20 cellular contexts compared by ENCODE assay signal in genomic region chr12:132146772-132147422, GRCh38. TPM values are rescaled to one million over a fixed set of nuclear protein-coding genes. Genes with fewer than 3 reads are reported as not detected.
DNase-seq lines count a peak whose midpoint lies in the region; ATAC-seq and TF ChIP-seq lines count a peak whose summit lies in the region.
"Had no signal": no experiment of that assay in that cellular context is flagged by ENCODE, and none has a peak within 500 bp of the region (broad histone marks: within the 10 kb centered on the region; RNA-seq: fewer than 3 reads in every experiment).

No MANE protein-coding gene starts in this region.

- no peak overlapping the region for H3K14ac ChIP-seq in mesenchymal stem cell (ENCODE audit: low read length in 2 of 2)

- no peak overlapping the region for H2BK15ac ChIP-seq in mesenchymal stem cell (ENCODE audit: low read depth, poor library complexity, severe bottlenecking)

- H3K27ac Mint-ChIP-seq in T-cell, result no peak overlapping the region

- whole genome bisulfite sequencing in mesenchymal stem cell, result 95% methylated on average over 19 of the region's 19 CpGs

- no peaks in the 10 kb centered on the region for H3K27me3 ChIP-seq in left ventricle myocardium inferior (ENCODE audit: low read depth)
- no peaks in the 10 kb centered on the region for H3K27me3 ChIP-seq in right atrium auricular region
- H3K27me3 ChIP-seq in mesenchymal stem cell (ENCODE audit: control insufficient read depth in 1 of 2, insufficient read depth in 1 of 2, low read length in 2 of 2), result no peaks in the 10 kb centered on the region
- no peaks in the 10 kb centered on the region for H3K27me3 ChIP-seq in upper lobe of right lung
- H3K27me3 ChIP-seq: right lobe of liver, transverse colon had no signal

- H3K36me3 ChIP-seq in left ventricle myocardium inferior, result peaks cover 30% of the 10 kb centered on the region
- H3K36me3 ChIP-seq in right atrium auricular region, result peaks cover 5% of the 10 kb centered on the region
- peaks cover 14 to 52% of the 10 kb centered on the region in 2 experiments for H3K36me3 ChIP-seq in mesenchymal stem cell (ENCODE audit: control insufficient read depth in 1 of 2, insufficient read depth in 2 of 2, low read depth in 1 of 2, low read length in 2 of 2)
- peaks cover 14% of the 10 kb centered on the region for H3K36me3 ChIP-seq in upper lobe of right lung

- H3K4me1 ChIP-seq in left ventricle myocardium inferior (peaks cover 34% of the 10 kb centered on the region), right atrium auricular region (peaks cover 0 to 24% of the 10 kb centered on the region in 2 donors), mesenchymal stem cell (ENCODE audit: control insufficient read depth, insufficient read depth, low read depth, low read length) (peaks cover 31% of the 10 kb centered on the region), upper lobe of right lung (peaks cover 18% of the 10 kb centered on the region)

- H3K4me1 Mint-ChIP-seq in T-cell, result peaks cover 29 to 37% (median 31%) of the 10 kb centered on the region in 3 donors

- no peak overlapping the region for H3K18ac ChIP-seq in mesenchymal stem cell (ENCODE audit: low read depth in 1 of 2, low read length in 2 of 2)

- no peak overlapping the region for H3K4me3 ChIP-seq in left ventricle myocardium inferior
- H3K4me3 ChIP-seq in right atrium auricular region, result no peak overlapping the region
- H3K4me3 ChIP-seq in mesenchymal stem cell (ENCODE audit: insufficient read depth in 1 of 2, low read depth in 1 of 2, low read length in 2 of 2), result no peak overlapping the region
- H3K4me3 ChIP-seq in upper lobe of right lung, result no peak overlapping the region
- H3K4me3 ChIP-seq: mucosa of descending colon, right lobe of liver, transverse colon had no signal

- no peak overlapping the region for H3K4ac ChIP-seq in mesenchymal stem cell (ENCODE audit: low read depth in 1 of 2, low read length in 2 of 2)

- peaks cover 57% of the 10 kb centered on the region for H3K79me1 ChIP-seq in mesenchymal stem cell (replicated peaks; ENCODE audit: low read length, poor library complexity, severe bottlenecking)

- no peak for ATAC-seq in T-cell (replicated peaks in 1 of 4)
- ATAC-seq in upper lobe of right lung, result no peak
- ATAC-seq in GM18870 (IDR thresholded peaks at IDR 0.05; ENCODE audit: unreplicated experiment), result no peak
- ATAC-seq: activated T-cell treated with anti-CD3 and anti-CD28 coated beads, Interleukin-2, amount 50 U/mL, for 4 hours; mucosa of descending colon; right lobe of liver; stimulated activated naive CD8-positive, alpha-beta T cell treated with anti-CD3 and anti-CD28 coated beads, Interleukin-15, Interleukin-2, amounts not matched to agents 100 U/mL and 50 U/mL, for 24 hours had no signal

- H2BK120ac ChIP-seq in mesenchymal stem cell (ENCODE audit: low read depth, low read length), result no peak overlapping the region

- H2BK12ac ChIP-seq in mesenchymal stem cell (ENCODE audit: low read length in 2 of 2), result no peak overlapping the region

- H3K36me3 Mint-ChIP-seq in T-cell, result peaks cover 5% of the 10 kb centered on the region

- H3K9me3 Mint-ChIP-seq in T-cell, result no peaks in the 10 kb centered on the region
- H3K9me3 Mint-ChIP-seq: activated T-cell treated with anti-CD3 and anti-CD28 coated beads, Interleukin-2, amount 50 U/mL, for 4 hours had no signal

- H3K9ac ChIP-seq in mesenchymal stem cell (ENCODE audit: low read length), result no peak overlapping the region

- intact Hi-C loops in left ventricle myocardium inferior (cut with micrococcal nuclease) (no loop called here), upper lobe of right lung (cut with DNase I) (no loop called here)

- CTCF ChIA-PET in T-cell (lab: Charles Lee), result no interaction called here

- no peak overlapping the region for H3K4me2 ChIP-seq in mesenchymal stem cell (ENCODE audit: low read length, poor library complexity, severe bottlenecking)

- no peak overlapping the region for H2AFZ ChIP-seq in mesenchymal stem cell (ENCODE audit: low read depth, low read length)

- POLR2A ChIA-PET in T-cell (lab: Charles Lee), result no interaction called here

- H3K27ac ChIP-seq in left ventricle myocardium inferior (replicated peaks), result no peak overlapping the region
- H3K27ac ChIP-seq in right atrium auricular region, result no peak overlapping the region
- no peak overlapping the region for H3K27ac ChIP-seq in mesenchymal stem cell (ENCODE audit: low read length, poor library complexity, severe bottlenecking)
- H3K27ac ChIP-seq in upper lobe of right lung, result no peak overlapping the region
- H3K27ac ChIP-seq: right lobe of liver, transverse colon had no signal

- DNase-seq in left ventricle myocardium inferior (peak; percentile 11), right atrium auricular region (ENCODE audit: low spot score) (no peak), T-cell (no peak), mesenchymal stem cell (no peak), upper lobe of right lung (peak; percentile 44), NCI-H1694 treated with DMSO at 0.1 percent for 48 hours (lab: John Stamatoyannopoulos, UW) (no peak)
- DNase-seq: activated T-cell treated with anti-CD3 and anti-CD28 coated beads, Interleukin-2, amount 50 U/mL, for 4 hours; Calu3; cerebellar nuclear complex; effector CD4-positive, alpha-beta T cell; KG1; NCI-H2029; NCI-H446 treated with DMSO at 0.1 percent for 48 hours; nucleus accumbens; RPMI8226; stimulated activated naive CD8-positive, alpha-beta T cell treated with anti-CD3 and anti-CD28 coated beads, Interleukin-15, Interleukin-2, amounts not matched to agents 100 U/mL and 50 U/mL, for 24 hours; transverse colon had no signal

- no peak for TF ChIP-seq CTCF in left ventricle myocardium inferior (IDR thresholded peaks at IDR 0.05; ENCODE audit: borderline replicate concordance)
- no peak for TF ChIP-seq CTCF in right atrium auricular region (IDR thresholded peaks at IDR 0.05)
- TF ChIP-seq CTCF in upper lobe of right lung (IDR thresholded peaks at IDR 0.05), result no peak

- H4K91ac ChIP-seq in mesenchymal stem cell (ENCODE audit: low read length), result peak overlapping the region; percentile 22

- no peak overlapping the region for H3K23ac ChIP-seq in mesenchymal stem cell (ENCODE audit: low read length in 2 of 2)

- no peaks in the 10 kb centered on the region for H3K9me3 ChIP-seq in left ventricle myocardium inferior (replicated peaks)
- no peaks in the 10 kb centered on the region for H3K9me3 ChIP-seq in right atrium auricular region
- no peaks in the 10 kb centered on the region for H3K9me3 ChIP-seq in mesenchymal stem cell (ENCODE audit: control insufficient read depth, low read length)
- no peaks in the 10 kb centered on the region for H3K9me3 ChIP-seq in upper lobe of right lung
- H3K9me3 ChIP-seq: mucosa of descending colon, right lobe of liver, transverse colon had no signal

- H2BK5ac ChIP-seq in mesenchymal stem cell (ENCODE audit: low read depth, low read length, poor library complexity, severe bottlenecking), result no peak overlapping the region

- no peak overlapping the region for H4K8ac ChIP-seq in mesenchymal stem cell (ENCODE audit: low read length)

- H3K27me3 Mint-ChIP-seq in T-cell, result peaks cover 0 to 2% of the 10 kb centered on the region in 2 donors

- peak overlapping the region; percentile 13 to 88 (median 58) for H3K4me3 Mint-ChIP-seq in T-cell

- H2AK5ac ChIP-seq in mesenchymal stem cell (ENCODE audit: low read length, severe bottlenecking), result no peak overlapping the region

RNA-seq across cellular contexts. Expression of gene NOC4L, which starts 2.6 kb away (rescaled TPM):
- 10.3 TPM for total RNA-seq in left ventricle myocardium inferior
- total RNA-seq in right atrium auricular region, result 1 to 10 TPM; 6.9 to 9.9 TPM
- total RNA-seq in T-cell, result 10 to 100 TPM; 14.6 to 28.9 (median 26.4) TPM
- polyA plus RNA-seq in mesenchymal stem cell (2013, experiment 1 of 2), result 16.6 TPM
- polyA plus RNA-seq in mesenchymal stem cell (2013, experiment 2 of 2), result 15.7 TPM
- total RNA-seq in upper lobe of right lung, result 16.5 TPM

RNA-seq across cellular contexts. Expression of gene DDX51, which starts 2.8 kb away (rescaled TPM):
- total RNA-seq in left ventricle myocardium inferior, result 9.0 TPM
- 1 to 10 TPM; 6.6 to 8.0 TPM for total RNA-seq in right atrium auricular region
- total RNA-seq in T-cell, result 10 to 100 TPM; 41.9 to 58.6 (median 49.0) TPM
- polyA plus RNA-seq in mesenchymal stem cell (2013, experiment 1 of 2), result 4.3 TPM
- polyA plus RNA-seq in mesenchymal stem cell (2013, experiment 2 of 2), result 4.4 TPM
- 16.2 TPM for total RNA-seq in upper lobe of right lung

Comparison
In these comparisons a context has a peak if more than half of its experiments do, and no peak if none do; other contexts are left out.
1. DNase-seq: peak in left ventricle myocardium inferior (single experiment) and upper lobe of right lung (single experiment); none in right atrium auricular region (single experiment), T-cell (0 of 34), mesenchymal stem cell (single experiment) and NCI-H1694 treated with DMSO at 0.1 percent for 48 hours (single experiment).